ENCODE assay signal across 13 cellular contexts in genomic region chr3:184471439-184471838, GRCh38.
DNase-seq lines count a peak whose midpoint lies in the region; ATAC-seq and TF ChIP-seq lines count a peak whose summit lies in the region.
"Had no signal": no experiment of that assay in that cellular context is flagged by ENCODE, and none has a peak within 500 bp of the region (broad histone marks: within the 10 kb centered on the region; RNA-seq: fewer than 3 reads in every experiment).

No MANE protein-coding gene starts in this region.

- DNase-seq in activated CD8-positive, alpha-beta memory T cell treated with anti-CD3 and anti-CD28 coated beads, Interleukin-2, amount 10 ng/mL, durations not matched to agents 7 days and 5 days: peak; percentile 0
- DNase-seq in activated CD8-positive, alpha-beta memory T cell treated with anti-CD3 and anti-CD28 coated beads, Interleukin-2, amount 50 U/mL, for 4 hours: no peak
- peak; percentile 18 for DNase-seq in CD1c-positive myeloid dendritic cell (ENCODE audit: extremely low spot score)
- no peak for DNase-seq in endothelial cell (ENCODE audit: low spot score)
- DNase-seq in type B pancreatic cell (ENCODE audit: extremely low spot score, unreplicated experiment): no peak
- DNase-seq: C1 segment of cervical spinal cord; CD4-positive, alpha-beta memory T cell; DMS79; H7 had no signal

- CTCF ChIA-PET in activated CD8-positive, alpha-beta memory T cell treated with anti-CD3 and anti-CD28 coated beads, Interleukin-2, amount 10 ng/mL, durations not matched to agents 7 days and 5 days (lab: Charles Lee): interaction anchor here (2.0 to 4.4 kb wide), 2 partner anchors 42 to 70 kb away, joined by 8 to 24 read pairs; no protein-coding TSS in a partner anchor

- no peak for ATAC-seq in activated CD8-positive, alpha-beta memory T cell treated with anti-CD3 and anti-CD28 coated beads, Interleukin-2, amount 10 ng/mL, durations not matched to agents 7 days and 5 days
- ATAC-seq in HG03469 (IDR thresholded peaks at IDR 0.05; ENCODE audit: unreplicated experiment): no peak
- no peak for ATAC-seq in activated CD4-positive, CD25-positive, alpha-beta regulatory T cell treated with anti-CD3 and anti-CD28 coated beads, Interleukin-2, amount 50 U/mL, for 24 hours
- ATAC-seq: GM23338 had no signal

- H3K36me3 Mint-ChIP-seq in activated CD8-positive, alpha-beta memory T cell treated with anti-CD3 and anti-CD28 coated beads, Interleukin-2, amount 10 ng/mL, durations not matched to agents 7 days and 5 days: no peaks in the 10 kb centered on the region
- H3K36me3 Mint-ChIP-seq in endothelial cell (ENCODE audit: low read depth, unreplicated experiment) (no peaks in the 10 kb centered on the region), type B pancreatic cell (no peaks in the 10 kb centered on the region)
- H3K36me3 Mint-ChIP-seq: CD4-positive, alpha-beta memory T cell had no signal

- no peaks in the 10 kb centered on the region for H3K9me3 Mint-ChIP-seq in activated CD8-positive, alpha-beta memory T cell treated with anti-CD3 and anti-CD28 coated beads, Interleukin-2, amount 10 ng/mL, durations not matched to agents 7 days and 5 days (ENCODE audit: low read depth)
- H3K9me3 Mint-ChIP-seq in endothelial cell (ENCODE audit: unreplicated experiment): no peaks in the 10 kb centered on the region
- H3K9me3 Mint-ChIP-seq in type B pancreatic cell: no peaks in the 10 kb centered on the region
- H3K9me3 Mint-ChIP-seq: GM23338 had no signal

- H3K27me3 Mint-ChIP-seq in activated CD8-positive, alpha-beta memory T cell treated with anti-CD3 and anti-CD28 coated beads, Interleukin-2, amount 10 ng/mL, durations not matched to agents 7 days and 5 days: peaks cover 52% of the 10 kb centered on the region
- peaks cover 1% of the 10 kb centered on the region for H3K27me3 Mint-ChIP-seq in endothelial cell (ENCODE audit: unreplicated experiment)
- peaks cover 25% of the 10 kb centered on the region for H3K27me3 Mint-ChIP-seq in type B pancreatic cell

- no peak for TF ChIP-seq CTCF in endothelial cell (IDR thresholded peaks at IDR 0.05; ENCODE audit: unreplicated experiment)
- no peak for TF ChIP-seq CTCF in type B pancreatic cell (conservative IDR thresholded peaks at IDR 0.05)

- no peak overlapping the region for H3K4me3 Mint-ChIP-seq in activated CD8-positive, alpha-beta memory T cell treated with anti-CD3 and anti-CD28 coated beads, Interleukin-2, amount 10 ng/mL, durations not matched to agents 7 days and 5 days
- H3K4me3 Mint-ChIP-seq in endothelial cell (ENCODE audit: unreplicated experiment) (no peak overlapping the region), type B pancreatic cell (no peak overlapping the region)
- H3K4me3 Mint-ChIP-seq: CD4-positive, alpha-beta memory T cell; GM23338; IgD-negative memory B cell had no signal

- H3K4me1 Mint-ChIP-seq in activated CD8-positive, alpha-beta memory T cell treated with anti-CD3 and anti-CD28 coated beads, Interleukin-2, amount 10 ng/mL, durations not matched to agents 7 days and 5 days: peaks cover 2% of the 10 kb centered on the region
- H3K4me1 Mint-ChIP-seq in endothelial cell (ENCODE audit: unreplicated experiment) (peaks cover 26% of the 10 kb centered on the region), type B pancreatic cell (ENCODE audit: unreplicated experiment) (no peaks in the 10 kb centered on the region)
- H3K4me1 Mint-ChIP-seq: GM23338 had no signal

- no peak overlapping the region for H3K27ac Mint-ChIP-seq in activated CD8-positive, alpha-beta memory T cell treated with anti-CD3 and anti-CD28 coated beads, Interleukin-2, amount 10 ng/mL, durations not matched to agents 7 days and 5 days
- H3K27ac Mint-ChIP-seq in endothelial cell (ENCODE audit: unreplicated experiment): peak overlapping the region; percentile 23
- peak overlapping the region; percentile 20 for H3K27ac Mint-ChIP-seq in type B pancreatic cell
- H3K27ac Mint-ChIP-seq: CD4-positive, alpha-beta memory T cell; GM23338 had no signal

Comparison
In these comparisons a context has a peak if more than half of its experiments do, and no peak if none do; other contexts are left out.
1. DNase-seq: peak in activated CD8-positive, alpha-beta memory T cell treated with anti-CD3 and anti-CD28 coated beads, Interleukin-2, amount 10 ng/mL, durations not matched to agents 7 days and 5 days (single experiment) and CD1c-positive myeloid dendritic cell (single experiment); none in activated CD8-positive, alpha-beta memory T cell treated with anti-CD3 and anti-CD28 coated beads, Interleukin-2, amount 50 U/mL, for 4 hours (single experiment), endothelial cell (single experiment) and type B pancreatic cell (single experiment).